ENCODE assay signal across 1 cellular context in the genomic region with DNA sequence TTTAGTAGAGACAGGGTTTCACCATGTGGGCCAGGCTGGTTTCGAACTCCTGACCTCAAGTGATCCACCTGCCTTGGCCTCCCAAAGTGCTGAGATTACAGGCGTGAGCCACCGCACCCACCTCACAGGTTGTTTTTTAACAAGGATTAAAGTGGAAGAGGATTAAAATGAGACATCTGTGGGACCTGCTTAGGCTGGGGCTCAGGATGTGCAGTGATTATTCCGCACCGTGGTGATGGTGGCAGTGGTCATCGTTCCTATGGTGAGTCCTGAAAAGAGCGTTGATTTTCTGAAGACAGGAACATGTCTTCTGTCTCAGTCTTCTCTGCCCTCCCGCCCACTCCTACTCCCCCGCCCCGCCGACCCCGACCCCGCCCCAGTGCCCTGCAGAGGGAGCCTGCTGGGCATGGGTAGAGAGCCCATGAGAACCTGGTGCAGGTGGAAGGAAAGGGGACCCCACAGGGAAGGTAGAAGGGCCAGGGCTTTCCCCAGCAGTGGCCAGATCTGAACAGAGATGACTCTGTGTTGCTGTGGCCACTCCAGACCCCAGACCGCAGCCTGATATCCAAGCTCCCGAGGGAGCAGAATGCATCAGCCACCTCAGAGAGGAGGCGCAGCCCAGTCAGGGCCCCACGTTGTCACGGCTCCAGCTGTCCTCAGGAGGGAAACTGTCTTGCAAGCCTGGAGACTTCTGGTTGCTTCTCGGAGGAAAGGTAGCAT.
TF ChIP-seq lines count a peak whose summit lies in the region.

No MANE protein-coding gene starts in this region.

TF ChIP-seq in IMR-90, 13 proteins besides CTCF, POLR2A, EP300 and RAD21:
- TF ChIP-seq SMC3 (IDR thresholded peaks at IDR 0.05; ENCODE audit: low read depth, low read length): no peak
- no peak for TF ChIP-seq RFX5 (IDR thresholded peaks at IDR 0.05; ENCODE audit: low read depth, low read length)
- no peak for TF ChIP-seq CHD1 (IDR thresholded peaks at IDR 0.05; ENCODE audit: low read depth, low read length)
- no peak for TF ChIP-seq NFE2L2 (IDR thresholded peaks at IDR 0.05; ENCODE audit: low read depth, low read length)
TF ChIP-seq in IMR-90: peak in this region for 0.
